Comparison of ENCODE assay signal across 9 cellular contexts in the genomic region with DNA sequence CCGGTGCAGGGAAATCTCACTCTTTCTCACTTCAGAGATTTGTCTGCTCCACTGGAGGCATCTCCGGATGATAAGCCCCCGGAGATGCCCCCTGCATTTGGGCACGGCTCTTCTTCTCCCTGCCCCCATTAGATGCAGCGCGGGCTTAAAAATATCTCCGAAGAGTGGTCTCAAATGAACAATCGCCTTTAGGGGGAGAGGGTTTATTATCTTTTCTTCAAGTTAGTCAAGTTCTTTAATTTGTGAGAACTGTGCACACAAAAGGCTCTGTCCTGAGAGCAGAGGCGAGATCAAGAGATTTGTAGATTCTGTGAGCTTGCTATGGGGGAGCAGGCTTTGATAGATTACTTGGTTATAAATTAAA. TPM values are rescaled to one million over a fixed set of nuclear protein-coding genes. Genes with fewer than 3 reads are reported as not detected.
DNase-seq lines count a peak whose midpoint lies in the region; FAIRE-seq and TF ChIP-seq lines count a peak whose summit lies in the region.
"Had no signal": no experiment of that assay in that cellular context is flagged by ENCODE, and none has a peak within 500 bp of the region (broad histone marks: within the 10 kb centered on the region; RNA-seq: fewer than 3 reads in every experiment).

No MANE protein-coding gene starts in this region.

- peak overlapping the region; percentile 63 for H3K9ac ChIP-seq in astrocyte (ENCODE audit: low read length)

- H3K4me1 ChIP-seq in astrocyte (ENCODE audit: insufficient read depth, low read length), result no peaks in the 10 kb centered on the region
- peaks cover 0 to 20% (median 12%) of the 10 kb centered on the region in 4 donors for H3K4me1 ChIP-seq in tibial artery

- H3K27ac ChIP-seq in astrocyte (ENCODE audit: low read depth, low read length) (no peak overlapping the region), tibial artery (peak overlapping the region; percentile 22 to 72)

- H3K27ac Mint-ChIP-seq in activated T-cell treated with anti-CD3 and anti-CD28 coated beads, Interleukin-2, amount 50 U/mL, for 24 hours, result no peak overlapping the region
- H3K27ac Mint-ChIP-seq in astrocyte (ENCODE audit: unreplicated experiment), result peak overlapping the region; percentile 54

- no peaks in the 10 kb centered on the region for H3K9me3 Mint-ChIP-seq in activated T-cell treated with anti-CD3 and anti-CD28 coated beads, Interleukin-2, amount 50 U/mL, for 24 hours
- H3K9me3 Mint-ChIP-seq in astrocyte (ENCODE audit: unreplicated experiment), result no peaks in the 10 kb centered on the region

- H3K27me3 ChIP-seq in astrocyte (ENCODE audit: insufficient read depth, low read length) (peaks cover 18% of the 10 kb centered on the region), tibial artery (no peaks in the 10 kb centered on the region)

- H3K4me2 ChIP-seq in astrocyte (ENCODE audit: low read length), result peak overlapping the region; percentile 98

- H3K4me3 ChIP-seq in astrocyte (ENCODE audit: insufficient read depth, low read depth, low read length) (peak overlapping the region; percentile 63), tibial artery (peak overlapping the region; percentile 67 to 94)

- H4K20me1 ChIP-seq in astrocyte (ENCODE audit: insufficient read depth, low read length), result no peaks in the 10 kb centered on the region

- H3K36me3 ChIP-seq in astrocyte (ENCODE audit: insufficient read depth, low read length), result no peaks in the 10 kb centered on the region
- no peaks in the 10 kb centered on the region for H3K36me3 ChIP-seq in tibial artery

- peaks cover 26% of the 10 kb centered on the region for H3K27me3 Mint-ChIP-seq in activated T-cell treated with anti-CD3 and anti-CD28 coated beads, Interleukin-2, amount 50 U/mL, for 24 hours
- H3K27me3 Mint-ChIP-seq in astrocyte (ENCODE audit: low read depth, unreplicated experiment), result no peaks in the 10 kb centered on the region

- H3K36me3 Mint-ChIP-seq in activated T-cell treated with anti-CD3 and anti-CD28 coated beads, Interleukin-2, amount 50 U/mL, for 24 hours (ENCODE audit: low read depth), result no peaks in the 10 kb centered on the region
- H3K36me3 Mint-ChIP-seq in astrocyte (ENCODE audit: low read depth, unreplicated experiment), result no peaks in the 10 kb centered on the region

- TF ChIP-seq CTCF in astrocyte (IDR thresholded peaks at IDR 0.05; ENCODE audit: insufficient read depth, low read depth, low read length) (no peak), tibial artery (IDR thresholded peaks at IDR 0.05) (no peak)

- no peak for FAIRE-seq in astrocyte (lab: Jason Lieb, UNC)

- peak overlapping the region; percentile 86 for H2AFZ ChIP-seq in astrocyte (ENCODE audit: low read depth, low read length)

- intact Hi-C loops in tibial artery (cut with DNase I; ENCODE audit: low total_unique reads), result no loop called here

- H3K9me3 ChIP-seq in astrocyte (ENCODE audit: insufficient read depth, low read depth, low read length), result no peaks in the 10 kb centered on the region
- no peaks in the 10 kb centered on the region for H3K9me3 ChIP-seq in tibial artery

- peaks cover 3% of the 10 kb centered on the region for H3K4me1 Mint-ChIP-seq in activated T-cell treated with anti-CD3 and anti-CD28 coated beads, Interleukin-2, amount 50 U/mL, for 24 hours (ENCODE audit: low read depth)
- peaks cover under 1% of the 10 kb centered on the region for H3K4me1 Mint-ChIP-seq in astrocyte (ENCODE audit: low read depth, unreplicated experiment)

- H3K4me3 Mint-ChIP-seq in activated T-cell treated with anti-CD3 and anti-CD28 coated beads, Interleukin-2, amount 50 U/mL, for 24 hours, result peak overlapping the region; percentile 40
- H3K4me3 Mint-ChIP-seq in astrocyte (ENCODE audit: unreplicated experiment), result peak overlapping the region; percentile 84

- H3K79me2 ChIP-seq in astrocyte (ENCODE audit: insufficient read depth, low read length), result no peaks in the 10 kb centered on the region

- no peak for DNase-seq in activated T-cell treated with anti-CD3 and anti-CD28 coated beads, Interleukin-2, amount 50 U/mL, for 24 hours
- no peak for DNase-seq in activated T-cell treated with anti-CD3 and anti-CD28 coated beads, Interleukin-2, amount 50 U/mL, for 1 hour
- DNase-seq in astrocyte (ENCODE audit: low read depth) (no peak), medulla oblongata (ENCODE audit: extremely low spot score) (peak; percentile 13), tibial artery (no peak), NCI-H2196 (lab: John Stamatoyannopoulos, UW; ENCODE audit: unreplicated experiment) (no peak), NOMO-1 treated with DMSO at 0.1 percent for 48 hours (lab: John Stamatoyannopoulos, UW; ENCODE audit: unreplicated experiment) (no peak)
- DNase-seq in effector CD4-positive, alpha-beta T cell, result no peak
- DNase-seq: NCI-H2081 treated with DMSO at 0.1 percent for 48 hours had no signal

RNA-seq across cellular contexts. Expression of a gene that starts 0.6 kb away (rescaled TPM):
- 13.6 and 39.4 TPM in 2 replicates for total RNA-seq in astrocyte
